Comparison of ENCODE assay signal across 8 cellular contexts in genomic region chr1:21149862-21150432, GRCh38. TPM values are rescaled to one million over a fixed set of nuclear protein-coding genes. Genes with fewer than 3 reads are reported as not detected.
DNase-seq lines count a peak whose midpoint lies in the region; ATAC-seq and TF ChIP-seq lines count a peak whose summit lies in the region.

No MANE protein-coding gene starts in this region.

- no peak overlapping the region for H3K4me3 ChIP-seq in astrocyte of the cerebellum (ENCODE audit: low read depth, low read length)

- H3K4me3 Mint-ChIP-seq in activated T-cell treated with anti-CD3 and anti-CD28 coated beads, Interleukin-2, amount 50 U/mL, for 4 hours: no peak overlapping the region

- no peak for TF ChIP-seq CTCF in astrocyte of the cerebellum (IDR thresholded peaks at IDR 0.05; ENCODE audit: low read depth, low read length, missing control alignments)
- TF ChIP-seq CTCF in GM13977 (IDR thresholded peaks at IDR 0.05; ENCODE audit: extremely low read depth, insufficient read depth, missing control alignments): no peak

- in situ Hi-C loops in astrocyte of the cerebellum (cut with HindIII; ENCODE audit: low sequenced_read_pairs) (no loop called here), GM13977 (cut with MboI; ENCODE audit: low pct_unique_long_range_greater_than_20kb, low sequenced_read_pairs, unreplicated experiment) (no loop called here)

- peaks cover 1% of the 10 kb centered on the region for H3K4me1 Mint-ChIP-seq in activated T-cell treated with anti-CD3 and anti-CD28 coated beads, Interleukin-2, amount 50 U/mL, for 4 hours (ENCODE audit: low read depth)

- H3K27me3 Mint-ChIP-seq in activated T-cell treated with anti-CD3 and anti-CD28 coated beads, Interleukin-2, amount 50 U/mL, for 4 hours (ENCODE audit: low read depth): no peaks in the 10 kb centered on the region

- no peak for ATAC-seq in activated T-cell treated with anti-CD3 and anti-CD28 coated beads, Interleukin-2, amount 50 U/mL, for 4 hours

- DNase-seq in HCEC 1CT (peak; percentile 93), astrocyte of the cerebellum (ENCODE audit: low read depth) (peak; percentile 98), iPS-NIHi11 (ENCODE audit: low spot score) (peak; percentile 31), smooth muscle cell of the brain vasculature (ENCODE audit: low read depth, low spot score) (peak; percentile 24), GM13977 (ENCODE audit: low spot score) (no peak), NCI-H2171 (lab: John Stamatoyannopoulos, UW) (no peak), NK-92 (lab: John Stamatoyannopoulos, UW; ENCODE audit: unreplicated experiment) (no peak)
- DNase-seq in activated T-cell treated with anti-CD3 and anti-CD28 coated beads, Interleukin-2, amount 50 U/mL, for 4 hours: no peak

- peaks cover 6% of the 10 kb centered on the region for H3K36me3 Mint-ChIP-seq in activated T-cell treated with anti-CD3 and anti-CD28 coated beads, Interleukin-2, amount 50 U/mL, for 4 hours (ENCODE audit: insufficient read depth)

- no peaks in the 10 kb centered on the region for H3K9me3 Mint-ChIP-seq in activated T-cell treated with anti-CD3 and anti-CD28 coated beads, Interleukin-2, amount 50 U/mL, for 4 hours

RNA-seq across cellular contexts. Expression of gene EIF4G3, which starts 26.8 kb away (rescaled TPM):
- total RNA-seq in activated T-cell treated with anti-CD3 and anti-CD28 coated beads, Interleukin-2, amount 50 U/mL, for 4 hours: 10 to 100 TPM; 43.5 to 48.5 (median 46.1) TPM

Comparison
In these comparisons a context has a peak if more than half of its experiments do, and no peak if none do; other contexts are left out.
1. DNase-seq: peak in HCEC 1CT (single experiment), astrocyte of the cerebellum (single experiment), iPS-NIHi11 (single experiment) and smooth muscle cell of the brain vasculature (single experiment); none in activated T-cell treated with anti-CD3 and anti-CD28 coated beads, Interleukin-2, amount 50 U/mL, for 4 hours (single experiment), GM13977 (single experiment), NCI-H2171 (single experiment) and NK-92 (single experiment).